In genomic region chr13:21576424-21576823, GRCh38 we compare ENCODE assay signal across 1 cellular context.
TF ChIP-seq lines count a peak whose summit lies in the region.

No MANE protein-coding gene starts in this region.

TF ChIP-seq in IMR-90, 13 proteins besides CTCF, POLR2A, EP300 and RAD21:
- TF ChIP-seq SMC3 (IDR thresholded peaks at IDR 0.05; ENCODE audit: low read depth, low read length), result no peak
- no peak for TF ChIP-seq FOS (IDR thresholded peaks at IDR 0.05; ENCODE audit: low read depth, low read length)
- no peak for TF ChIP-seq CHD1 (IDR thresholded peaks at IDR 0.05; ENCODE audit: low read depth, low read length)
- TF ChIP-seq, protein P1, sequence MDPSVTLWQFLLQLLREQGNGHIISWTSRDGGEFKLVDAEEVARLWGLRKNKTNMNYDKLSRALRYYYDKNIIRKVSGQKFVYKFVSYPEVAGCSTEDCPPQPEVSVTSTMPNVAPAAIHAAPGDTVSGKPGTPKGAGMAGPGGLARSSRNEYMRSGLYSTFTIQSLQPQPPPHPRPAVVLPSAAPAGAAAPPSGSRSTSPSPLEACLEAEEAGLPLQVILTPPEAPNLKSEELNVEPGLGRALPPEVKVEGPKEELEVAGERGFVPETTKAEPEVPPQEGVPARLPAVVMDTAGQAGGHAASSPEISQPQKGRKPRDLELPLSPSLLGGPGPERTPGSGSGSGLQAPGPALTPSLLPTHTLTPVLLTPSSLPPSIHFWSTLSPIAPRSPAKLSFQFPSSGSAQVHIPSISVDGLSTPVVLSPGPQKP (IDR thresholded peaks at IDR 0.05; ENCODE audit: borderline replicate concordance, low read depth, low read length), result no peak
- TF ChIP-seq RFX5 (IDR thresholded peaks at IDR 0.05; ENCODE audit: low read depth, low read length), result no peak
